1 cellular context compared by ENCODE assay signal in genomic region chr1:64898107-64898861, GRCh38.
TF ChIP-seq lines count a peak whose summit lies in the region.

No MANE protein-coding gene starts in this region.

TF ChIP-seq in A549, 52 proteins besides CTCF, POLR2A, EP300 and RAD21 (continued from another document):
- no peak for TF ChIP-seq ELK1 (IDR thresholded peaks at IDR 0.05; ENCODE audit: low read depth, low read length)
- 0 out of 2 replicates have a peak, but pooled peaks have one; percentile 43 for TF ChIP-seq HOXB5 (CRISPR knock-in tag; IDR thresholded peaks at IDR 0.05)
TF ChIP-seq in A549: peak in this region for 11.
